Comparison of ENCODE assay signal across 30 cellular contexts in the genomic region with DNA sequence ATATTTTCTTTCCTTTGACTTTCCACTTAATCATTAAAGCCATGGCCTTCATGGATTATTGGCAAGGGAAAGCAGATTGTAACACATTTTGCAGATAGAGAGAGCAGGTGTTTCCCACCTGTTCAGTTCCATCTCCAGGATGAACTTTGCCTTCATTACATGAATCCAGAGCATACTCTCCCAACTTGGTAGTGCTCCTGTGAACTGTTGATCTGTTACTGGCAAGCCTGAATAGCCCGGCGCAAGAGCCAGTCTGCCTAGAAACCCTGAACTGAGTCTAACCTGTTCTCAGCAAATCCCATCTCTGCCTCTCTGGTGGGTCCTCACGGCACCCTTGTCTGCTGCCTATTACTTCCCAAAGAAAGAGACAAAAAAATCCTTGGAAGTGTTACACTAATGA.
"Had no signal": no experiment of that assay in that cellular context is flagged by ENCODE, and none has a peak within 500 bp of the region (broad histone marks: within the 10 kb centered on the region; RNA-seq: fewer than 3 reads in every experiment).

No MANE protein-coding gene starts in this region.

- H3K36me3 Mint-ChIP-seq: activated naive CD4-positive, alpha-beta T cell treated with anti-CD3 and anti-CD28 coated beads, Interleukin-2, amount 50 U/mL, for 24 hours; activated naive CD8-positive, alpha-beta T cell treated with anti-CD3 and anti-CD28 coated beads, Interleukin-2, amount 10 ng/mL, durations not matched to agents 7 days and 5 days had no signal

- H3K4me1 Mint-ChIP-seq: activated CD4-positive, alpha-beta T cell treated with anti-CD3 and anti-CD28 coated beads, Interleukin-2, amount 10 ng/mL, durations not matched to agents 24 days and 14 days; activated naive CD4-positive, alpha-beta T cell treated with anti-CD3 and anti-CD28 coated beads, Interleukin-2, amount 50 U/mL, for 24 hours; activated naive CD8-positive, alpha-beta T cell treated with anti-CD3 and anti-CD28 coated beads, Interleukin-2, amount 10 ng/mL, durations not matched to agents 7 days and 5 days had no signal

- H3K9me3 Mint-ChIP-seq: activated CD4-positive, alpha-beta T cell treated with anti-CD3 and anti-CD28 coated beads, Interleukin-2, amount 10 ng/mL, durations not matched to agents 24 days and 14 days; activated CD8-positive, alpha-beta T cell treated with anti-CD3 and anti-CD28 coated beads for 36 hours; activated T-cell treated with anti-CD3 and anti-CD28 coated beads, Interleukin-2, amount 50 U/mL, for 24 hours; activated T-helper 2 cell treated with anti-CD3 and anti-CD28 coated beads, Interferon-gamma antibody, Interleukin-2, Interleukin-4, amounts not matched to agents 10 μg/mL and 5 μg/mL and 100 μg/mL, durations not matched to agents 14 hours and 24 hours and 36 hours; T-helper 1 cell treated with Interleukin-12 subunit alpha and Interleukin-12 subunit beta and Interleukin-4 antibody, amounts not matched to agents 30 μg/mL and 1 μg/mL, for 36 hours; T-helper 2 cell treated with Interferon-gamma antibody and Interleukin-4, amounts not matched to agents 5 μg/mL and 100 μg/mL, for 36 hours had no signal

- H3K27ac Mint-ChIP-seq: activated CD4-positive, alpha-beta T cell treated with anti-CD3 and anti-CD28 coated beads, Interleukin-2, amount 10 ng/mL, durations not matched to agents 24 days and 14 days; activated CD8-positive, alpha-beta T cell treated with anti-CD3 and anti-CD28 coated beads for 36 hours; activated naive CD4-positive, alpha-beta T cell treated with anti-CD3 and anti-CD28 coated beads, Interleukin-2, amount 50 U/mL, for 24 hours; activated naive CD8-positive, alpha-beta T cell treated with anti-CD3 and anti-CD28 coated beads, Interleukin-2, amount 10 ng/mL, durations not matched to agents 7 days and 5 days; activated T-cell treated with anti-CD3 and anti-CD28 coated beads, Interleukin-2, amount 50 U/mL, for 24 hours; activated T-helper 2 cell treated with anti-CD3 and anti-CD28 coated beads, Interferon-gamma antibody, Interleukin-2, Interleukin-4, amounts not matched to agents 10 μg/mL and 5 μg/mL and 100 μg/mL, durations not matched to agents 14 hours and 24 hours and 36 hours; T-helper 1 cell treated with Interleukin-12 subunit alpha and Interleukin-12 subunit beta and Interleukin-4 antibody, amounts not matched to agents 30 μg/mL and 1 μg/mL, for 36 hours; T-helper 2 cell treated with Interferon-gamma antibody and Interleukin-4, amounts not matched to agents 5 μg/mL and 100 μg/mL, for 36 hours had no signal

- H3K27me3 Mint-ChIP-seq: activated CD4-positive, alpha-beta T cell treated with anti-CD3 and anti-CD28 coated beads, Interleukin-2, amount 10 ng/mL, durations not matched to agents 24 days and 14 days; activated CD8-positive, alpha-beta T cell treated with anti-CD3 and anti-CD28 coated beads for 36 hours; activated naive CD4-positive, alpha-beta T cell treated with anti-CD3 and anti-CD28 coated beads, Interleukin-2, amount 50 U/mL, for 24 hours; activated naive CD8-positive, alpha-beta T cell treated with anti-CD3 and anti-CD28 coated beads, Interleukin-2, amount 10 ng/mL, durations not matched to agents 7 days and 5 days; activated T-cell treated with anti-CD3 and anti-CD28 coated beads, Interleukin-2, amount 50 U/mL, for 24 hours had no signal

- H3K4me3 Mint-ChIP-seq: activated CD4-positive, alpha-beta T cell treated with anti-CD3 and anti-CD28 coated beads, Interleukin-2, amount 10 ng/mL, durations not matched to agents 24 days and 14 days; activated CD8-positive, alpha-beta T cell treated with anti-CD3 and anti-CD28 coated beads for 36 hours; activated naive CD4-positive, alpha-beta T cell treated with anti-CD3 and anti-CD28 coated beads, Interleukin-2, amount 50 U/mL, for 24 hours; activated naive CD8-positive, alpha-beta T cell treated with anti-CD3 and anti-CD28 coated beads, Interleukin-2, amount 10 ng/mL, durations not matched to agents 7 days and 5 days; activated T-cell treated with anti-CD3 and anti-CD28 coated beads, Interleukin-2, amount 50 U/mL, for 24 hours; T-helper 1 cell treated with Interleukin-12 subunit alpha and Interleukin-12 subunit beta and Interleukin-4 antibody, amounts not matched to agents 30 μg/mL and 1 μg/mL, for 36 hours; T-helper 2 cell treated with Interferon-gamma antibody and Interleukin-4, amounts not matched to agents 5 μg/mL and 100 μg/mL, for 36 hours had no signal

- ATAC-seq: activated CD8-positive, alpha-beta T cell treated with anti-CD3 and anti-CD28 coated beads for 36 hours; PC-3 had no signal

- DNase-seq: activated CD4-positive, alpha-beta T cell treated with anti-CD3 and anti-CD28 coated beads, Interleukin-2, amount 10 ng/mL, durations not matched to agents 24 days and 14 days; activated CD4-positive, alpha-beta T cell treated with anti-CD3 and anti-CD28 coated beads, Interleukin-2, amount 50 U/mL, for 4 hours; activated CD8-positive, alpha-beta T cell treated with anti-CD3 and anti-CD28 coated beads for 36 hours; activated gamma-delta T cell; activated naive CD4-positive, alpha-beta T cell treated with Interleukin-2 at 50 U/mL for 16 hours; activated naive CD8-positive, alpha-beta T cell treated with anti-CD3 and anti-CD28 coated beads, Interleukin-2, amount 10 ng/mL, durations not matched to agents 7 days and 5 days; activated T-cell treated with anti-CD3 and anti-CD28 coated beads, Interleukin-2, amount 50 U/mL, for 24 hours; amygdala; Kasumi-1; KG1; MG63; NCI-H1048; NCI-H1105 treated with DMSO at 0.1 percent for 48 hours; NCI-H1436; NCI-H187; NCI-H2029 treated with DMSO at 0.1 percent for 48 hours; NCI-H2107; NCI-H2171; NCI-H446 treated with DMSO at 0.1 percent for 48 hours; NCI-H82; NK-92 treated with Interleukin-12 subunit alpha and Interleukin-12 subunit beta, amount 100 ng/mL, for 24 hours; PC-3; Peyer's patch; RPMI8226; SHP77 treated with DMSO at 0.1 percent for 48 hours; SK-N-SH had no signal
